1 cellular context compared by ENCODE assay signal in genomic region chr11:69487849-69488542, GRCh38.
TF ChIP-seq lines count a peak whose summit lies in the region.

No MANE protein-coding gene starts in this region.

TF ChIP-seq in H1, 55 proteins besides CTCF, POLR2A, EP300 and RAD21 (continued from another document):
- no peak for TF ChIP-seq ZNF274 (IDR thresholded peaks at IDR 0.05; ENCODE audit: borderline replicate concordance, extremely low read depth, low read length)
- TF ChIP-seq CHD2 (IDR thresholded peaks at IDR 0.05; ENCODE audit: low read length): no peak
- no peak for TF ChIP-seq JUND (IDR thresholded peaks at IDR 0.05; ENCODE audit: low read length)
- no peak for TF ChIP-seq NANOG (IDR thresholded peaks at IDR 0.05; ENCODE audit: insufficient read depth, low read depth, low read length, poor library complexity, severe bottlenecking)
- TF ChIP-seq, protein P1, sequence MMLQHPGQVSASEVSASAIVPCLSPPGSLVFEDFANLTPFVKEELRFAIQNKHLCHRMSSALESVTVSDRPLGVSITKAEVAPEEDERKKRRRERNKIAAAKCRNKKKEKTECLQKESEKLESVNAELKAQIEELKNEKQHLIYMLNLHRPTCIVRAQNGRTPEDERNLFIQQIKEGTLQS (IDR thresholded peaks at IDR 0.05; ENCODE audit: insufficient read depth, low read depth, low read length): no peak
- TF ChIP-seq KDM5A (IDR thresholded peaks at IDR 0.05; ENCODE audit: low read length): no peak
- TF ChIP-seq TEAD4 (IDR thresholded peaks at IDR 0.05; ENCODE audit: low read depth, low read length): no peak
- TF ChIP-seq, protein P2, sequence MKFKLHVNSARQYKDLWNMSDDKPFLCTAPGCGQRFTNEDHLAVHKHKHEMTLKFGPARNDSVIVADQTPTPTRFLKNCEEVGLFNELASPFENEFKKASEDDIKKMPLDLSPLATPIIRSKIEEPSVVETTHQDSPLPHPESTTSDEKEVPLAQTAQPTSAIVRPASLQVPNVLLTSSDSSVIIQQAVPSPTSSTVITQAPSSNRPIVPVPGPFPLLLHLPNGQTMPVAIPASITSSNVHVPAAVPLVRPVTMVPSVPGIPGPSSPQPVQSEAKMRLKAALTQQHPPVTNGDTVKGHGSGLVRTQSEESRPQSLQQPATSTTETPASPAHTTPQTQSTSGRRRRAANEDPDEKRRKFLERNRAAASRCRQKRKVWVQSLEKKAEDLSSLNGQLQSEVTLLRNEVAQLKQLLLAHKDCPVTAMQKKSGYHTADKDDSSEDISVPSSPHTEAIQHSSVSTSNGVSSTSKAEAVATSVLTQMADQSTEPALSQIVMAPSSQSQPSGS (IDR thresholded peaks at IDR 0.05; ENCODE audit: low read length): no peak
- no peak for TF ChIP-seq POU5F1 (IDR thresholded peaks at IDR 0.05; ENCODE audit: low read depth, low read length)
- TF ChIP-seq, protein P3, sequence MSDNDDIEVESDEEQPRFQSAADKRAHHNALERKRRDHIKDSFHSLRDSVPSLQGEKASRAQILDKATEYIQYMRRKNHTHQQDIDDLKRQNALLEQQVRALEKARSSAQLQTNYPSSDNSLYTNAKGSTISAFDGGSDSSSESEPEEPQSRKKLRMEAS (IDR thresholded peaks at IDR 0.05): no peak
- TF ChIP-seq FOSL1 (IDR thresholded peaks at IDR 0.05; ENCODE audit: insufficient read depth, low read depth, low read length): no peak
- no peak for TF ChIP-seq EZH2 (IDR thresholded peaks at IDR 0.05; ENCODE audit: low read depth, low read length, severe bottlenecking)
TF ChIP-seq in H1: peak in this region for 0.
